In the genomic region with DNA sequence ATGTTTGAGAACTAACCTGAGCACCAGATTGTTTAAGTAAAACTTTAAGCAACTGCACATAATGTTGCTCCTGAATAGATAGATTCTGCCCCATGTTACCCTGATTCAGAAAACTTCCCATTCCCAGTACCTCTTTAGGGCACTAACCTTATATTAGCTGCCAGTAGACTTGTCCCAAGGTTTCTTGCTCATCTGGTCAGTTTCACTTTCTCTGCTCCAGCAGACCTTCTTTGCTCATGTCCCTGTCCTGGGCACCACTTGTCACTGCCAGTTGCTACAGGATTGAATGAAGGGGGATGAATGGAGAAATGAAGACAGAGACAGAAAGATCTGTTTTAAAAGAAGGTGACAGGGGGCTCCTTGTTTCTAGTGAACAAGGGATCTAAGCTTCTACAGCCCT, we compare ENCODE assay signal across 27 cellular contexts.
"Had no signal": no experiment of that assay in that cellular context is flagged by ENCODE, and none has a peak within 500 bp of the region (broad histone marks: within the 10 kb centered on the region; RNA-seq: fewer than 3 reads in every experiment).

No MANE protein-coding gene starts in this region.

- H3K27ac Mint-ChIP-seq: dendritic cell treated with granulocyte-macrophage colony-stimulating factor and Interleukin-4, amounts not matched to agents 40 ng/mL and 50 ng/mL, for 4 days; endodermal cell; memory B cell; stimulated activated naive CD8-positive, alpha-beta T cell treated with anti-CD3 and anti-CD28 coated beads, Interleukin-15, amount 100 ng/mL, for 72 hours had no signal

- H3K36me3 ChIP-seq: gastrocnemius medialis, left ventricle myocardium inferior, ovary, suprapubic skin, vagina had no signal

- H3K4me3 ChIP-seq: gastrocnemius medialis, left ventricle myocardium inferior, lung, ovary, psoas muscle, smooth muscle cell, suprapubic skin, vagina had no signal

- H3K36me3 Mint-ChIP-seq: memory B cell; naive thymus-derived CD4-positive, alpha-beta T cell had no signal

- ATAC-seq: esophagus mucosa; gastrocnemius medialis; naive thymus-derived CD4-positive, alpha-beta T cell; psoas muscle; right cardiac atrium; stimulated activated naive CD8-positive, alpha-beta T cell treated with anti-CD3 and anti-CD28 coated beads, Interleukin-15, amount 100 ng/mL, for 72 hours had no signal

- H3K4me3 Mint-ChIP-seq: dendritic cell treated with granulocyte-macrophage colony-stimulating factor and Interleukin-4, amounts not matched to agents 40 ng/mL and 50 ng/mL, for 4 days; endodermal cell; memory B cell; naive thymus-derived CD4-positive, alpha-beta T cell; stimulated activated naive CD8-positive, alpha-beta T cell treated with anti-CD3 and anti-CD28 coated beads, Interleukin-15, amount 100 ng/mL, for 72 hours had no signal

- H3K4me1 ChIP-seq: gastrocnemius medialis, left ventricle myocardium inferior, psoas muscle, suprapubic skin, vagina had no signal

- DNase-seq: effector CD8-positive, alpha-beta T cell; endodermal cell; foreskin fibroblast; gastrocnemius medialis; head of caudate nucleus; left ventricle myocardium inferior; naive thymus-derived CD4-positive, alpha-beta T cell; occipital lobe; ovary; posterior cingulate gyrus; psoas muscle; right cardiac atrium; stimulated activated CD4-positive, alpha-beta T cell treated with anti-CD3 and anti-CD28 coated beads, Interleukin-12 subunit alpha, Interleukin-12 subunit beta, amount 100 ng/mL, for 4 hours; stimulated activated CD4-positive, alpha-beta T cell treated with anti-CD3 and anti-CD28 coated beads, Interleukin-1b, Interleukin-23, amount 100 ng/mL, for 48 hours; stimulated activated CD4-positive, alpha-beta T cell treated with anti-CD3 and anti-CD28 coated beads, Interleukin-4, amount 100 ng/mL, for 1 hour; stimulated activated CD8-positive, alpha-beta memory T cell treated with anti-CD3 and anti-CD28 coated beads, Interleukin-4, amount 100 ng/mL, for 48 hours; stimulated activated naive CD4-positive, alpha-beta T cell; stimulated activated naive CD8-positive, alpha-beta T cell treated with anti-CD3 and anti-CD28 coated beads, Interleukin-15, amount 100 ng/mL, for 72 hours; trophoblast cell had no signal

- H3K27me3 Mint-ChIP-seq: dendritic cell treated with granulocyte-macrophage colony-stimulating factor and Interleukin-4, amounts not matched to agents 40 ng/mL and 50 ng/mL, for 4 days; stimulated activated naive CD8-positive, alpha-beta T cell treated with anti-CD3 and anti-CD28 coated beads, Interleukin-15, amount 100 ng/mL, for 72 hours had no signal

- H3K27ac ChIP-seq: epithelial cell of prostate, gastrocnemius medialis, left ventricle myocardium inferior, ovary, psoas muscle, suprapubic skin, vagina had no signal

- H3K27me3 ChIP-seq: gastrocnemius medialis, ovary, suprapubic skin, vagina had no signal

- H3K4me1 Mint-ChIP-seq: endodermal cell; memory B cell; naive thymus-derived CD4-positive, alpha-beta T cell; stimulated activated naive CD8-positive, alpha-beta T cell treated with anti-CD3 and anti-CD28 coated beads, Interleukin-15, amount 100 ng/mL, for 72 hours had no signal

- H3K9me3 Mint-ChIP-seq: memory B cell had no signal

- H3K9me3 ChIP-seq: gastrocnemius medialis, ovary, psoas muscle, suprapubic skin, vagina had no signal
